Comparison of ENCODE assay signal across 21 cellular contexts in genomic region chr3:95312650-95313049, GRCh38.
"Had no signal": no experiment of that assay in that cellular context is flagged by ENCODE, and none has a peak within 500 bp of the region (broad histone marks: within the 10 kb centered on the region; RNA-seq: fewer than 3 reads in every experiment).

No MANE protein-coding gene starts in this region.

- H3K9me3 ChIP-seq: esophagus squamous epithelium, prostate gland, right lobe of liver, tibial artery, upper lobe of left lung, uterus had no signal

- DNase-seq: dermis blood vessel endothelial cell; esophagus squamous epithelium; foreskin fibroblast; glutamatergic neuron; left colon; left ventricle myocardium superior; mesenchymal stem cell; midbrain; naive B cell; right lobe of liver; spleen; stimulated activated CD4-positive, alpha-beta T cell treated with anti-CD3 and anti-CD28 coated beads, Interleukin-15, amount 100 ng/mL, for 24 hours; stimulated activated CD4-positive, alpha-beta T cell treated with anti-CD3 and anti-CD28 coated beads, Interleukin-1b, Interleukin-23, amount 100 ng/mL, for 48 hours; stimulated activated CD4-positive, alpha-beta T cell treated with anti-CD3 and anti-CD28 coated beads, Interleukin-4, amount 100 ng/mL, for 24 hours; tibial artery; upper lobe of left lung; uterus had no signal

- H2AFZ ChIP-seq: parathyroid adenoma had no signal

- H3K4me1 ChIP-seq: esophagus squamous epithelium, gastroesophageal sphincter, parathyroid adenoma, prostate gland, right lobe of liver, spleen, tibial artery, upper lobe of left lung, uterus had no signal

- H3K27me3 ChIP-seq: esophagus squamous epithelium, gastroesophageal sphincter, right lobe of liver, spleen, tibial artery, upper lobe of left lung, uterus had no signal

- H3K79me2 ChIP-seq: parathyroid adenoma had no signal

- H3K36me3 ChIP-seq: esophagus squamous epithelium, gastroesophageal sphincter, prostate gland, right lobe of liver, spleen, tibial artery, upper lobe of left lung, uterus had no signal

- H3K4me3 ChIP-seq: esophagus squamous epithelium, gastroesophageal sphincter, lung, prostate gland, right lobe of liver, spleen, tibial artery, upper lobe of left lung, uterus had no signal

- H3K27ac ChIP-seq: esophagus squamous epithelium, gastroesophageal sphincter, parathyroid adenoma, prostate gland, right lobe of liver, spleen, tibial artery, upper lobe of left lung, uterus had no signal
